ENCODE assay signal across 8 cellular contexts in genomic region chr22:37802310-37803194, GRCh38. TPM values are rescaled to one million over a fixed set of nuclear protein-coding genes. Genes with fewer than 3 reads are reported as not detected.
DNase-seq lines count a peak whose midpoint lies in the region; ATAC-seq lines count a peak whose summit lies in the region.

No MANE protein-coding gene starts in this region.

- peak overlapping the region; percentile 100 for H3K4me2 ChIP-seq in neuronal stem cell (ENCODE audit: insufficient read depth, low read length, poor library complexity, severe bottlenecking)

- H3K23ac ChIP-seq in neuronal stem cell (ENCODE audit: low read depth, low read length, poor library complexity): peak overlapping the region; percentile 80

- no peak overlapping the region for H3K4ac ChIP-seq in neuronal stem cell (ENCODE audit: low read length)

- H3K14ac ChIP-seq in neuronal stem cell (ENCODE audit: low read length): no peak overlapping the region

- no peak overlapping the region for H4K91ac ChIP-seq in neuronal stem cell (ENCODE audit: low read depth, low read length, poor library complexity)

- intact Hi-C loops in activated T-helper 2 cell treated with anti-CD3 and anti-CD28 coated beads, Interferon-gamma antibody, Interleukin-2, Interleukin-4, amounts not matched to agents 10 μg/mL and 5 μg/mL and 100 μg/mL, durations not matched to agents 14 hours and 24 hours and 36 hours (cut with micrococcal nuclease): loop anchor here (10.0 kb wide), 1 partner anchor 58 kb away; no protein-coding TSS in a partner anchor
- intact Hi-C loops in Right ventricle myocardium superior (cut with DNase I): no loop called here

- peak overlapping the region; percentile 73 to 80 for H3K4me3 ChIP-seq in neuronal stem cell (ENCODE audit: low read length in 2 of 2)

- H2BK15ac ChIP-seq in neuronal stem cell (ENCODE audit: low read length): peak overlapping the region; percentile 58

- peak overlapping the region; percentile 93 for H2BK5ac ChIP-seq in neuronal stem cell (ENCODE audit: low read length)

- H3K4me1 Mint-ChIP-seq in activated T-helper 2 cell treated with anti-CD3 and anti-CD28 coated beads, Interferon-gamma antibody, Interleukin-2, Interleukin-4, amounts not matched to agents 10 μg/mL and 5 μg/mL and 100 μg/mL, durations not matched to agents 14 hours and 24 hours and 36 hours (ENCODE audit: low read depth): peaks cover 34% of the 10 kb centered on the region

- H3K4me3 Mint-ChIP-seq in activated T-helper 2 cell treated with anti-CD3 and anti-CD28 coated beads, Interferon-gamma antibody, Interleukin-2, Interleukin-4, amounts not matched to agents 10 μg/mL and 5 μg/mL and 100 μg/mL, durations not matched to agents 14 hours and 24 hours and 36 hours (ENCODE audit: low read depth): peak overlapping the region; percentile 72

- peaks cover 2 to 24% (median 18%) of the 10 kb centered on the region in 3 experiments for H3K27me3 ChIP-seq in neuronal stem cell (ENCODE audit: control insufficient read depth in 3 of 3, insufficient read depth in 3 of 3, low read depth in 1 of 3, low read length in 3 of 3)

- ATAC-seq in Right ventricle myocardium superior (ENCODE audit: poor library complexity) (peak; percentile 52), HG02763 (IDR thresholded peaks at IDR 0.05; ENCODE audit: unreplicated experiment) (no peak), HG03025 (IDR thresholded peaks at IDR 0.05; ENCODE audit: low FRiP score, unreplicated experiment) (no peak)

- H3K27ac ChIP-seq in neuronal stem cell (replicated peaks; ENCODE audit: low read length): peak overlapping the region; percentile 59

- no peak overlapping the region for H3K27ac Mint-ChIP-seq in activated T-helper 2 cell treated with anti-CD3 and anti-CD28 coated beads, Interferon-gamma antibody, Interleukin-2, Interleukin-4, amounts not matched to agents 10 μg/mL and 5 μg/mL and 100 μg/mL, durations not matched to agents 14 hours and 24 hours and 36 hours

- H3K18ac ChIP-seq in neuronal stem cell (ENCODE audit: low read length): peak overlapping the region; percentile 98

- H3K79me1 ChIP-seq in neuronal stem cell (ENCODE audit: low read depth, low read length): peaks cover 4% of the 10 kb centered on the region

- no peaks in the 10 kb centered on the region for H3K9me3 ChIP-seq in neuronal stem cell (replicated peaks in 1 of 2; ENCODE audit: control insufficient read depth in 2 of 2, insufficient read depth in 1 of 2, low read depth in 1 of 2, low read length in 2 of 2)

- H3K36me3 Mint-ChIP-seq in activated T-helper 2 cell treated with anti-CD3 and anti-CD28 coated beads, Interferon-gamma antibody, Interleukin-2, Interleukin-4, amounts not matched to agents 10 μg/mL and 5 μg/mL and 100 μg/mL, durations not matched to agents 14 hours and 24 hours and 36 hours (ENCODE audit: low read depth): no peaks in the 10 kb centered on the region

- H3K27me3 Mint-ChIP-seq in activated T-helper 2 cell treated with anti-CD3 and anti-CD28 coated beads, Interferon-gamma antibody, Interleukin-2, Interleukin-4, amounts not matched to agents 10 μg/mL and 5 μg/mL and 100 μg/mL, durations not matched to agents 14 hours and 24 hours and 36 hours (ENCODE audit: low read depth): peaks cover 39% of the 10 kb centered on the region

- DNase-seq in NCI-H510A treated with DMSO at 0.1 percent for 48 hours (lab: John Stamatoyannopoulos, UW): peak; percentile 46
- no peak for DNase-seq in NCI-H510A (lab: John Stamatoyannopoulos, UW)
- DNase-seq in NCI-H128 (lab: John Stamatoyannopoulos, UW; ENCODE audit: unreplicated experiment): peak; percentile 5
- DNase-seq in activated T-helper 2 cell treated with anti-CD3 and anti-CD28 coated beads, Interferon-gamma antibody, Interleukin-2, Interleukin-4, amounts not matched to agents 10 μg/mL and 5 μg/mL and 100 μg/mL, durations not matched to agents 14 hours and 24 hours and 36 hours (ENCODE audit: low spot score): no peak
- peak; percentile 81 for DNase-seq in Right ventricle myocardium superior
- peak; percentile 73 for DNase-seq in neuronal stem cell (ENCODE audit: low spot score)

- H2AK5ac ChIP-seq in neuronal stem cell (ENCODE audit: low read depth, low read length): peak overlapping the region; percentile 14

- peak overlapping the region; percentile 41 for H2BK120ac ChIP-seq in neuronal stem cell (ENCODE audit: low read depth, low read length)

- H3K36me3 ChIP-seq in neuronal stem cell (replicated peaks in 1 of 2; ENCODE audit: control insufficient read depth in 2 of 2, insufficient read depth in 2 of 2, low read length in 2 of 2): no peaks in the 10 kb centered on the region

- H3K9ac ChIP-seq in neuronal stem cell (ENCODE audit: low read depth, low read length, poor library complexity): peak overlapping the region; percentile 86

- peak overlapping the region; percentile 93 for H2AFZ ChIP-seq in neuronal stem cell (ENCODE audit: low read length)

- peak overlapping the region; percentile 41 for H2BK12ac ChIP-seq in neuronal stem cell (ENCODE audit: low read length)

- no peak overlapping the region for H4K8ac ChIP-seq in neuronal stem cell (ENCODE audit: low read depth, low read length)

- WGBS in neuronal stem cell (ENCODE audit: extremely low coverage in 2 of 2, insufficient read length in 2 of 2, insufficient replicate concordance in 1 of 2), 2 donors: no CpG with 5 or more reads among the region's 63 CpGs

- H3K9me3 Mint-ChIP-seq in activated T-helper 2 cell treated with anti-CD3 and anti-CD28 coated beads, Interferon-gamma antibody, Interleukin-2, Interleukin-4, amounts not matched to agents 10 μg/mL and 5 μg/mL and 100 μg/mL, durations not matched to agents 14 hours and 24 hours and 36 hours: no peaks in the 10 kb centered on the region

- H3K4me1 ChIP-seq in neuronal stem cell (ENCODE audit: control insufficient read depth in 2 of 2, insufficient read depth in 1 of 2, low read depth in 1 of 2, low read length in 2 of 2): peaks cover 19 to 21% of the 10 kb centered on the region in 2 donors

RNA-seq across cellular contexts. Expression of gene GCAT, which starts 5.2 kb away (rescaled TPM):
- 24.2 and 25.5 TPM in 2 replicates for total RNA-seq in activated T-helper 2 cell treated with anti-CD3 and anti-CD28 coated beads, Interferon-gamma antibody, Interleukin-2, Interleukin-4, amounts not matched to agents 10 μg/mL and 5 μg/mL and 100 μg/mL, durations not matched to agents 14 hours and 24 hours and 36 hours
- total RNA-seq in Right ventricle myocardium superior: 31.0 TPM
- 22.8 TPM for polyA plus RNA-seq in neuronal stem cell (2013, experiment 1 of 2)
- 22.6 TPM for polyA plus RNA-seq in neuronal stem cell (2013, experiment 2 of 2)

RNA-seq across cellular contexts. Expression of gene GALR3, which starts 20.6 kb away (rescaled TPM):
- total RNA-seq in activated T-helper 2 cell treated with anti-CD3 and anti-CD28 coated beads, Interferon-gamma antibody, Interleukin-2, Interleukin-4, amounts not matched to agents 10 μg/mL and 5 μg/mL and 100 μg/mL, durations not matched to agents 14 hours and 24 hours and 36 hours: 0.28 and 0.32 TPM in 2 replicates
- total RNA-seq in Right ventricle myocardium superior: not detected
- 0.13 TPM for polyA plus RNA-seq in neuronal stem cell (2013, experiment 1 of 2)
- polyA plus RNA-seq in neuronal stem cell (2013, experiment 2 of 2): 0.06 TPM

RNA-seq across cellular contexts. Expression of gene ANKRD54, which starts 41.6 kb away (rescaled TPM):
- 24.7 and 27.3 TPM in 2 replicates for total RNA-seq in activated T-helper 2 cell treated with anti-CD3 and anti-CD28 coated beads, Interferon-gamma antibody, Interleukin-2, Interleukin-4, amounts not matched to agents 10 μg/mL and 5 μg/mL and 100 μg/mL, durations not matched to agents 14 hours and 24 hours and 36 hours
- 17.1 TPM for total RNA-seq in Right ventricle myocardium superior
- polyA plus RNA-seq in neuronal stem cell (2013, experiment 1 of 2): 14.6 TPM
- polyA plus RNA-seq in neuronal stem cell (2013, experiment 2 of 2): 14.0 TPM

RNA-seq across cellular contexts. Expression of gene EIF3L, which starts 46.7 kb away (rescaled TPM):
- total RNA-seq in activated T-helper 2 cell treated with anti-CD3 and anti-CD28 coated beads, Interferon-gamma antibody, Interleukin-2, Interleukin-4, amounts not matched to agents 10 μg/mL and 5 μg/mL and 100 μg/mL, durations not matched to agents 14 hours and 24 hours and 36 hours: 462 and 480 TPM in 2 replicates
- 326 TPM for total RNA-seq in Right ventricle myocardium superior
- 1,054 TPM for polyA plus RNA-seq in neuronal stem cell (2013, experiment 1 of 2)
- 1,005 TPM for polyA plus RNA-seq in neuronal stem cell (2013, experiment 2 of 2)

Comparison
In these comparisons a context has a peak if more than half of its experiments do, and no peak if none do; other contexts are left out.
1. DNase-seq: peak in NCI-H510A treated with DMSO at 0.1 percent for 48 hours (single experiment), NCI-H128 (single experiment), Right ventricle myocardium superior (single experiment) and neuronal stem cell (single experiment); none in NCI-H510A (single experiment) and activated T-helper 2 cell treated with anti-CD3 and anti-CD28 coated beads, Interferon-gamma antibody, Interleukin-2, Interleukin-4, amounts not matched to agents 10 μg/mL and 5 μg/mL and 100 μg/mL, durations not matched to agents 14 hours and 24 hours and 36 hours (single experiment).